ENCODE assay signal across 1 cellular context in the genomic region with DNA sequence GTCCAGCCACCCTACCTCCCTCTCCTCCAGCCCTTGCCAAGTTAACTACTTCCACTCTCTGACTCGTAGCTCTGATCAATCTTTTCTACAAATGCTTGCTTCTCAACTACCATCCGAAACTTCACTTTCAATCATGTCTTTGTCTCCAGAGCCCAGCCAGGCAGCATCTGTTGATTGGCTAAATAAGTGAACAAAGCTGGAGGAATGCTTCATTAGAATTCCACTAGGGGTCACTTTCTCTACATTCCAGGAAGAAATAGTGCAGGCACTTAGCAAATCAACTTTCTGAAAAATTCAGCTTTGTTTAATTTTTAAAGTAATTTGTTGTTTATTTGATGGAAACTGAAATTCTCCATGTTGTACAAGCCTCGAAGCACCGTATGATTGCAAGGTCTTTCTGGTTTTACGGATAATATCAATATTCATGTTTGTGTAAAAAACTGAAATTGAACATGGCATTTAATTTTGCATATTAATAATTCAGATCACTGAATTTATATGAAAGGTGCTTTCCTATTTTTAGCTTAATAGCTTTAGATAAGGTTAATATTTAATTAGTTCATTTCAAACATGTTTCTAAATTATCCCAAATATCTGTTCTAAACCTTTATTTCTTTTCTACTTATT.
TF ChIP-seq lines count a peak whose summit lies in the region.

No MANE protein-coding gene starts in this region.

TF ChIP-seq in WTC11, 78 proteins besides CTCF, POLR2A, EP300 and RAD21 (continued from another document):
- TF ChIP-seq, protein P1, sequence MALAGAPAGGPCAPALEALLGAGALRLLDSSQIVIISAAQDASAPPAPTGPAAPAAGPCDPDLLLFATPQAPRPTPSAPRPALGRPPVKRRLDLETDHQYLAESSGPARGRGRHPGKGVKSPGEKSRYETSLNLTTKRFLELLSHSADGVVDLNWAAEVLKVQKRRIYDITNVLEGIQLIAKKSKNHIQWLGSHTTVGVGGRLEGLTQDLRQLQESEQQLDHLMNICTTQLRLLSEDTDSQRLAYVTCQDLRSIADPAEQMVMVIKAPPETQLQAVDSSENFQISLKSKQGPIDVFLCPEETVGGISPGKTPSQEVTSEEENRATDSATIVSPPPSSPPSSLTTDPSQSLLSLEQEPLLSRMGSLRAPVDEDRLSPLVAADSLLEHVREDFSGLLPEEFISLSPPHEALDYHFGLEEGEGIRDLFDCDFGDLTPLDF (CRISPR knock-in tag; IDR thresholded peaks at IDR 0.05), result no peak
- TF ChIP-seq NFYB (CRISPR knock-in tag; conservative IDR thresholded peaks at IDR 0.05; ENCODE audit: low read depth) (no peak), TEAD4 (CRISPR knock-in tag; IDR thresholded peaks at IDR 0.05) (no peak), ZNF219 (CRISPR knock-in tag; IDR thresholded peaks at IDR 0.05; ENCODE audit: borderline replicate concordance) (no peak), ZNF396 (CRISPR knock-in tag; IDR thresholded peaks at IDR 0.05; ENCODE audit: borderline replicate concordance) (no peak), ESRRA (CRISPR knock-in tag; IDR thresholded peaks at IDR 0.05; ENCODE audit: borderline replicate concordance) (no peak)
- TF ChIP-seq, protein P2, sequence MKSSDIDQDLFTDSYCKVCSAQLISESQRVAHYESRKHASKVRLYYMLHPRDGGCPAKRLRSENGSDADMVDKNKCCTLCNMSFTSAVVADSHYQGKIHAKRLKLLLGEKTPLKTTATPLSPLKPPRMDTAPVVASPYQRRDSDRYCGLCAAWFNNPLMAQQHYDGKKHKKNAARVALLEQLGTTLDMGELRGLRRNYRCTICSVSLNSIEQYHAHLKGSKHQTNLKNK (CRISPR knock-in tag; IDR thresholded peaks at IDR 0.05), result no peak
- TF ChIP-seq, protein P3, sequence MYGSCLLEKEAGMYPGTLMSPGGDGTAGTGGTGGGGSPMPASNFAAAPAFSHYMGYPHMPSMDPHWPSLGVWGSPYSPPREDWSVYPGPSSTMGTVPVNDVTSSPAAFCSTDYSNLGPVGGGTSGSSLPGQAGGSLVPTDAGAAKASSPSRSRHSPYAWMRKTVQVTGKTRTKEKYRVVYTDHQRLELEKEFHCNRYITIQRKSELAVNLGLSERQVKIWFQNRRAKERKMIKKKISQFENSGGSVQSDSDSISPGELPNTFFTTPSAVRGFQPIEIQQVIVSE (CRISPR knock-in tag; IDR thresholded peaks at IDR 0.05; ENCODE audit: borderline replicate concordance), result no peak
- TF ChIP-seq, protein P4, sequence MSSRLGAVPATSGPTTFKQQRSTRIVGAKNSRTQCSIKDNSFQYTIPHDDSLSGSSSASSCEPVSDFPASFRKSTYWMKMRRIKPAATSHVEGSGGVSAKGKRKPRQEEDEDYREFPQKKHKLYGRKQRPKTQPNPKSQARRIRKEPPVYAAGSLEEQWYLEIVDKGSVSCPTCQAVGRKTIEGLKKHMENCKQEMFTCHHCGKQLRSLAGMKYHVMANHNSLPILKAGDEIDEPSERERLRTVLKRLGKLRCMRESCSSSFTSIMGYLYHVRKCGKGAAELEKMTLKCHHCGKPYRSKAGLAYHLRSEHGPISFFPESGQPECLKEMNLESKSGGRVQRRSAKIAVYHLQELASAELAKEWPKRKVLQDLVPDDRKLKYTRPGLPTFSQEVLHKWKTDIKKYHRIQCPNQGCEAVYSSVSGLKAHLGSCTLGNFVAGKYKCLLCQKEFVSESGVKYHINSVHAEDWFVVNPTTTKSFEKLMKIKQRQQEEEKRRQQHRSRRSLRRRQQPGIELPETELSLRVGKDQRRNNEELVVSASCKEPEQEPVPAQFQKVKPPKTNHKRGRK (CRISPR knock-in tag; IDR thresholded peaks at IDR 0.05; ENCODE audit: borderline replicate concordance), result no peak
